In genomic region chr2:176200971-176201370, GRCh38 we compare ENCODE assay signal across 29 cellular contexts. TPM values are rescaled to one million over a fixed set of nuclear protein-coding genes. Genes with fewer than 3 reads are reported as not detected.
"Had no signal": no experiment of that assay in that cellular context is flagged by ENCODE, and none has a peak within 500 bp of the region (broad histone marks: within the 10 kb centered on the region; RNA-seq: fewer than 3 reads in every experiment).

No MANE protein-coding gene starts in this region.

- H3K9me3 ChIP-seq: colonic mucosa had no signal

- H3K27me3 ChIP-seq: brain microvascular endothelial cell, colonic mucosa had no signal

- H3K79me2 ChIP-seq: hepatocyte had no signal

- DNase-seq: activated CD4-positive, alpha-beta memory T cell treated with anti-CD3 and anti-CD28 coated beads, Interleukin-2, amount 10 ng/mL, durations not matched to agents 7 days and 5 days; activated CD4-positive, alpha-beta T cell treated with anti-CD3 and anti-CD28 coated beads for 1 hour; activated CD4-positive, alpha-beta T cell treated with anti-CD3 and anti-CD28 coated beads for 4 hours; activated CD4-positive, alpha-beta T cell treated with anti-CD3 and anti-CD28 coated beads, Interleukin-2, amount 10 ng/mL, durations not matched to agents 7 days and 5 days; activated CD4-positive, alpha-beta T cell treated with anti-CD3 and anti-CD28 coated beads, Interleukin-2, amount 50 U/mL, for 4 hours; activated CD8-positive, alpha-beta memory T cell treated with anti-CD3 and anti-CD28 coated beads, Interleukin-2, amount 50 U/mL, for 48 hours; activated effector memory CD4-positive, alpha-beta T cell treated with Interleukin-2 at 50 U/mL for 16 hours; activated gamma-delta T cell treated with Interleukin-2 at 50 U/mL for 16 hours; activated naive CD4-positive, alpha-beta T cell treated with anti-CD3 and anti-CD28 coated beads, Interleukin-2, amount 50 U/mL, for 16 hours; activated naive CD4-positive, alpha-beta T cell treated with Interleukin-2 at 50 U/mL for 16 hours; activated T-cell treated with anti-CD3 and anti-CD28 coated beads, Interleukin-2, amount 50 U/mL, for 4 hours; amniotic stem cell; anterior cingulate cortex; brain microvascular endothelial cell; caudate nucleus; colonic mucosa; effector CD8-positive, alpha-beta T cell; esophagus squamous epithelium; foreskin melanocyte; heart right ventricle; T-helper 17 cell; T1000 had no signal

- H3K4me3 ChIP-seq: colonic mucosa, esophagus squamous epithelium, gastroesophageal sphincter, heart right ventricle, hepatocyte had no signal

- H3K4me1 ChIP-seq: colonic mucosa, esophagus squamous epithelium, gastroesophageal sphincter, heart right ventricle had no signal

- H3K27ac ChIP-seq: brain microvascular endothelial cell, colonic mucosa, epithelial cell of prostate, esophagus squamous epithelium, gastroesophageal sphincter, heart right ventricle, hepatocyte had no signal

- ATAC-seq: activated T-cell treated with anti-CD3 and anti-CD28 coated beads, Interleukin-2, amount 50 U/mL, for 4 hours; activated T-helper 17 cell treated with anti-CD3 and anti-CD28 coated beads, Interleukin-2, amount 50 U/mL, for 72 hours; gastroesophageal sphincter; heart right ventricle; T-helper 17 cell had no signal

- H3K36me3 ChIP-seq: brain microvascular endothelial cell, colonic mucosa, esophagus squamous epithelium, gastroesophageal sphincter, heart right ventricle had no signal

- FAIRE-seq: endometrium had no signal

- H3K4me2 ChIP-seq: hepatocyte had no signal

- H2AFZ ChIP-seq: hepatocyte had no signal

RNA-seq across cellular contexts. Expression of gene HOXD1, which starts 12.5 kb away (rescaled TPM):
- total RNA-seq: activated CD4-positive, alpha-beta memory T cell treated with anti-CD3 and anti-CD28 coated beads, Interleukin-2, amount 10 ng/mL, durations not matched to agents 7 days and 5 days; activated CD4-positive, alpha-beta T cell treated with anti-CD3 and anti-CD28 coated beads, Interleukin-2, amount 10 ng/mL, durations not matched to agents 7 days and 5 days; activated T-cell treated with anti-CD3 and anti-CD28 coated beads, Interleukin-2, amount 50 U/mL, for 4 hours; activated T-helper 17 cell treated with anti-CD3 and anti-CD28 coated beads, Interleukin-2, amount 50 U/mL, for 72 hours; astrocyte; fibroblast of lung; hepatocyte; T-helper 17 cell had no signal
- polyA plus RNA-seq: fibroblast of lung, hepatocyte had no signal

RNA-seq across cellular contexts. Expression of gene HOXD3, which starts 43.9 kb away (rescaled TPM):
- total RNA-seq: activated CD4-positive, alpha-beta memory T cell treated with anti-CD3 and anti-CD28 coated beads, Interleukin-2, amount 10 ng/mL, durations not matched to agents 7 days and 5 days; activated CD4-positive, alpha-beta T cell treated with anti-CD3 and anti-CD28 coated beads, Interleukin-2, amount 10 ng/mL, durations not matched to agents 7 days and 5 days; activated T-cell treated with anti-CD3 and anti-CD28 coated beads, Interleukin-2, amount 50 U/mL, for 4 hours; activated T-helper 17 cell treated with anti-CD3 and anti-CD28 coated beads, Interleukin-2, amount 50 U/mL, for 72 hours; astrocyte; fibroblast of lung; T-helper 17 cell had no signal
- polyA plus RNA-seq: fibroblast of lung, hepatocyte had no signal

RNA-seq across cellular contexts. Expression of gene HOXD4, which starts 49.6 kb away (rescaled TPM):
- total RNA-seq: activated CD4-positive, alpha-beta memory T cell treated with anti-CD3 and anti-CD28 coated beads, Interleukin-2, amount 10 ng/mL, durations not matched to agents 7 days and 5 days; activated CD4-positive, alpha-beta T cell treated with anti-CD3 and anti-CD28 coated beads, Interleukin-2, amount 10 ng/mL, durations not matched to agents 7 days and 5 days; activated T-cell treated with anti-CD3 and anti-CD28 coated beads, Interleukin-2, amount 50 U/mL, for 4 hours; activated T-helper 17 cell treated with anti-CD3 and anti-CD28 coated beads, Interleukin-2, amount 50 U/mL, for 72 hours; astrocyte; fibroblast of lung; T-helper 17 cell had no signal
- polyA plus RNA-seq: fibroblast of lung, hepatocyte had no signal
